Comparison of ENCODE assay signal across 22 cellular contexts in the genomic region with DNA sequence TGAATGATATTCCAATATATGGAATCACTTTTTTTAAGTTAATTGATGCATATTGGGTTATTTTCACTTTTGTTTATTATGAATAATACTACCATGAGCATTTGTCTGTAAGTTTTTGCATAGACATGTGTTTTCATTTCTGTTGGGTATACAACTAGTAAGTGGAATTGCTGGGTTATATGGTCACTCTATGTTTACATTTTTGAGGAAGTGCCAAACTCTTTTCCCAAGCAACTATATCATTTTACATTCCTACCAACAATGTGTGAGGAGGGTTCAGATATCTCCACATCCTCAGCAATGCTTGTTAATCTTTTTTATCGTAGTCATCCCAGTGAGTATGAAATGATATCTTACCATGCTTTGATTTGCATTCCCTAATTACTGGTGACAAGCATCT.
DNase-seq lines count a peak whose midpoint lies in the region; TF ChIP-seq lines count a peak whose summit lies in the region.
"Had no signal": no experiment of that assay in that cellular context is flagged by ENCODE, and none has a peak within 500 bp of the region (broad histone marks: within the 10 kb centered on the region; RNA-seq: fewer than 3 reads in every experiment).

No MANE protein-coding gene starts in this region.

- H3K36me3 ChIP-seq in prostate gland (no peaks in the 10 kb centered on the region), uterus (no peaks in the 10 kb centered on the region)

- 68% methylated on average over 1 of the region's 1 CpG for WGBS in prostate gland

- TF ChIP-seq POLR2A in prostate gland (IDR thresholded peaks at IDR 0.05) = no peak
- no peak for TF ChIP-seq POLR2A in uterus (IDR thresholded peaks at IDR 0.05)

- no peak overlapping the region for H3K4me3 ChIP-seq in astrocyte of the cerebellum (ENCODE audit: low read depth, low read length)
- no peak overlapping the region for H3K4me3 ChIP-seq in foreskin fibroblast (ENCODE audit: low read depth in 1 of 2, low read length in 2 of 2)
- no peak overlapping the region for H3K4me3 ChIP-seq in prostate gland
- no peak overlapping the region for H3K4me3 ChIP-seq in uterus
- H3K4me3 ChIP-seq: skin epidermis had no signal

- H3K9me3 ChIP-seq in prostate gland = no peaks in the 10 kb centered on the region
- H3K9me3 ChIP-seq in uterus = no peaks in the 10 kb centered on the region

- H3K4me1 ChIP-seq in prostate gland (replicated peaks) (no peaks in the 10 kb centered on the region), uterus (no peaks in the 10 kb centered on the region)

- intact Hi-C loops in prostate gland (cut with DNase I) = no loop called here
- intact Hi-C loops in uterus (cut with DNase I; ENCODE audit: low total_unique reads) = no loop called here

- DNase-seq in AG09319 (ENCODE audit: extremely low read depth, low read depth) (peak; percentile 63), HT1080 (ENCODE audit: low read depth) (peak; percentile 6), astrocyte of the cerebellum (ENCODE audit: low read depth) (peak; percentile 16), foreskin fibroblast (peak; percentile 65 to 82), prostate gland (ENCODE audit: low spot score) (no peak), uterus (no peak), ecto neural progenitor cell (ENCODE audit: low spot score) (no peak), SIG-M5 treated with dmso at 0.1 percent for 504 hours (lab: John Stamatoyannopoulos, UW; ENCODE audit: unreplicated experiment) (no peak)
- DNase-seq: activated CD4-positive, alpha-beta T cell treated with anti-CD3 and anti-CD28 coated beads, Interleukin-2, amount 50 U/mL, for 48 hours; activated effector memory CD4-positive, alpha-beta T cell treated with anti-CD3 and anti-CD28 coated beads, Interleukin-2, amount 50 U/mL, for 16 hours; central memory CD4-positive, alpha-beta T cell; effector memory CD4-positive, alpha-beta T cell; H9; head of caudate nucleus; left ventricle myocardium superior; NCI-H1436; NCI-H69; nephron progenitor cell; stimulated activated CD4-positive, alpha-beta T cell treated with anti-CD3 and anti-CD28 coated beads, Interleukin-2, amount 100 ng/mL, for 24 hours; stimulated activated naive CD4-positive, alpha-beta T cell treated with Interleukin-2 at 50 U/mL for 16 hours had no signal

- in situ Hi-C loops in astrocyte of the cerebellum (cut with HindIII; ENCODE audit: low sequenced_read_pairs) = no loop called here

- TF ChIP-seq CTCF in AG09319 (IDR thresholded peaks at IDR 0.05; ENCODE audit: low read depth, low read length) = no peak
- TF ChIP-seq CTCF in astrocyte of the cerebellum (IDR thresholded peaks at IDR 0.05; ENCODE audit: low read depth, low read length, missing control alignments) = no peak
- no peak for TF ChIP-seq CTCF in foreskin fibroblast (IDR thresholded peaks at IDR 0.05; ENCODE audit: low read depth, low read length)
- TF ChIP-seq CTCF in prostate gland (IDR thresholded peaks at IDR 0.05) = no peak
- no peak for TF ChIP-seq CTCF in uterus (IDR thresholded peaks at IDR 0.05)

- H3K27ac ChIP-seq in prostate gland = no peak overlapping the region
- H3K27ac ChIP-seq in uterus = no peak overlapping the region
- H3K27ac ChIP-seq: skin epidermis, VCaP had no signal

- H3K27me3 ChIP-seq in prostate gland (replicated peaks; ENCODE audit: insufficient read depth) = no peaks in the 10 kb centered on the region
- no peaks in the 10 kb centered on the region for H3K27me3 ChIP-seq in uterus

Comparison
In these comparisons a context has a peak if more than half of its experiments do, and no peak if none do; other contexts are left out.
1. DNase-seq: peak in AG09319 (single experiment), HT1080 (single experiment), astrocyte of the cerebellum (single experiment) and foreskin fibroblast (2 of 2); none in prostate gland (single experiment), uterus (0 of 2), ecto neural progenitor cell (single experiment) and SIG-M5 treated with dmso at 0.1 percent for 504 hours (single experiment).